ENCODE assay signal across 8 cellular contexts in the genomic region with DNA sequence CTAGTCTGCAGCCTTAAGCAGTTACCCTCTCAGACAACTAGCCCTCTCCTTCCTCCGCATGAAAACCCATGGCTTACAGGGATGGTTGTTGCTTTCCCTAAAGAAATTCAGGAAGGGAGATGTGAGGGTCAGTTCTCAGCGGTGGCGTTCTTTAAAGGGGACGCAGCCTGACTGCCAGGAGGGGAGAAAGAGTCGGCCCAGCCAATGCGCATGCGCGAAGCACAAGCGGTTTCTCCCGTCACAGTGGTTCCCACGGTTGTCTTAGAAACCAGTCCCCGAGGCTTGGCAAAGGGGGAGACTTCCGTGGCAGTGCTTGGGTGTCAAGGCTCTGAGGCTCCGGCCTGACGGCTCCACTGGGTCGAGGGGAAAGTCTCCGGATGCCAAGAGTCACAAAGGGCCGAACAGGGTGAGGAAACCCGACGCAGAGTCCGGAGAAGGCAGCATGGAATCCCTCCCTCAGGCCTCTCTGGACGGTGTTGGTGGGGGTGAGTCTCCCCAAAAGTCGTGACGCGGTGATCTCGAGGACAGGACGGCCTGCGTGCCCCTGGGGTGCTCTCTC.
DNase-seq lines count a peak whose midpoint lies in the region; ATAC-seq, FAIRE-seq and TF ChIP-seq lines count a peak whose summit lies in the region.
"Not testable (repeated sequence)": the region's sequence is repeated elsewhere in the genome, so short reads cannot be mapped to it uniquely, and the experiment has no call there.

No MANE protein-coding gene starts in this region.

- H3K9ac ChIP-seq in kidney (ENCODE audit: low read length in 2 of 2): not testable (repeated sequence)

- FAIRE-seq in kidney (lab: Jason Lieb, UNC): not testable (repeated sequence)

- CTCF ChIA-PET in T-cell (lab: Charles Lee); activated CD8-positive, alpha-beta T cell treated with anti-CD3 and anti-CD28 coated beads, Interleukin-2, amount 10 ng/mL, durations not matched to agents 7 days and 5 days (lab: Charles Lee): not testable (repeated sequence)

- not testable (repeated sequence) for H3K27me3 Mint-ChIP-seq in T-cell; activated CD8-positive, alpha-beta T cell treated with anti-CD3 and anti-CD28 coated beads, Interleukin-2, amount 10 ng/mL, durations not matched to agents 7 days and 5 days (ENCODE audit: low read depth)

- H3K36me3 Mint-ChIP-seq in T-cell; activated CD8-positive, alpha-beta T cell treated with anti-CD3 and anti-CD28 coated beads, Interleukin-2, amount 10 ng/mL, durations not matched to agents 7 days and 5 days (ENCODE audit: low read depth): not testable (repeated sequence)

- not testable (repeated sequence) for TF ChIP-seq CTCF in kidney (IDR thresholded peaks at IDR 0.05; ENCODE audit: borderline replicate concordance, extremely low read depth, insufficient read depth); ovary (IDR thresholded peaks at IDR 0.05); tibial artery (IDR thresholded peaks at IDR 0.05)

- H3K27ac Mint-ChIP-seq in T-cell; activated CD8-positive, alpha-beta T cell treated with anti-CD3 and anti-CD28 coated beads, Interleukin-2, amount 10 ng/mL, durations not matched to agents 7 days and 5 days: not testable (repeated sequence)

- not testable (repeated sequence) for H3K4me1 ChIP-seq in effector memory CD4-positive, alpha-beta T cell (ENCODE audit: control insufficient read depth, insufficient read depth, low read length, poor library complexity, severe bottlenecking); kidney (ENCODE audit: control insufficient read depth in 1 of 2, insufficient read depth in 1 of 2, low read depth in 1 of 2, low read length in 2 of 2); ovary (ENCODE audit: insufficient read depth); tibial artery

- peak in 1 of 4 experiments; percentile 47 for ATAC-seq in T-cell (replicated peaks in 1 of 4)
- not testable (repeated sequence) for ATAC-seq in activated CD8-positive, alpha-beta T cell treated with anti-CD3 and anti-CD28 coated beads, Interleukin-2, amount 10 ng/mL, durations not matched to agents 7 days and 5 days

- intact Hi-C loops in kidney (cut with DNase I); ovary (cut with DNase I); tibial artery (cut with DNase I; ENCODE audit: low total_unique reads): not testable (repeated sequence)

- 10 to 40% (median 15%) methylated on average over 10 to 11 of the region's 28 CpGs for WGBS in ovary, 3 donors

- not testable (repeated sequence) for H3K4me3 Mint-ChIP-seq in T-cell; activated CD8-positive, alpha-beta T cell treated with anti-CD3 and anti-CD28 coated beads, Interleukin-2, amount 10 ng/mL, durations not matched to agents 7 days and 5 days

- not testable (repeated sequence) for TF ChIP-seq EP300 in ovary (IDR thresholded peaks at IDR 0.05)

- H3K27me3 ChIP-seq in effector memory CD4-positive, alpha-beta T cell (replicated peaks; ENCODE audit: control insufficient read depth, insufficient read depth, low read length, poor library complexity, severe bottlenecking); ovary; tibial artery: not testable (repeated sequence)

- not testable (repeated sequence) for H3K4me1 Mint-ChIP-seq in T-cell; activated CD8-positive, alpha-beta T cell treated with anti-CD3 and anti-CD28 coated beads, Interleukin-2, amount 10 ng/mL, durations not matched to agents 7 days and 5 days (ENCODE audit: low read depth)

- H3K27ac ChIP-seq in effector memory CD4-positive, alpha-beta T cell (ENCODE audit: insufficient read depth, low read length, poor library complexity, severe bottlenecking); kidney (ENCODE audit: low read depth in 2 of 2, low read length in 2 of 2); ovary: not testable (repeated sequence)
- peak overlapping the region in 1 of 2 donors; percentile 49 for H3K27ac ChIP-seq in tibial artery

- TF ChIP-seq POLR2A in ovary (IDR thresholded peaks at IDR 0.05): not testable (repeated sequence)

- not testable (repeated sequence) for H3K4me3 ChIP-seq in effector memory CD4-positive, alpha-beta T cell (ENCODE audit: insufficient read depth, low read depth, low read length, poor library complexity, severe bottlenecking); ovary
- H3K4me3 ChIP-seq in kidney (ENCODE audit: low read length in 2 of 2) (peak overlapping the region in 1 of 2 donors; percentile 39), tibial artery (peak overlapping the region in 1 of 2 donors; percentile 12)

- not testable (repeated sequence) for H3K9me3 Mint-ChIP-seq in T-cell; activated CD8-positive, alpha-beta T cell treated with anti-CD3 and anti-CD28 coated beads, Interleukin-2, amount 10 ng/mL, durations not matched to agents 7 days and 5 days (ENCODE audit: insufficient read depth)

- DNase-seq in T-cell (peak in 26 of 34 experiments; percentile 7 to 56 (median 36)), kidney (peak; percentile 92), ovary (peak; percentile 18 to 48 (median 44)), tibial artery (peak; percentile 27 to 68)
- peak; percentile 71 for DNase-seq in activated CD8-positive, alpha-beta T cell treated with anti-CD3 and anti-CD28 coated beads, Interleukin-2, amount 10 ng/mL, durations not matched to agents 7 days and 5 days
- DNase-seq in activated naive CD4-positive, alpha-beta T cell treated with Interleukin-2 at 50 U/mL for 16 hours: peak; percentile 2
- peak in 2 of 3 donors; percentile 2 to 23 for DNase-seq in effector memory CD4-positive, alpha-beta T cell
- peak; percentile 55 for DNase-seq in stimulated activated CD4-positive, alpha-beta T cell treated with anti-CD3 and anti-CD28 coated beads, Interleukin-4, amount 100 ng/mL, for 1 hour

- H3K9me3 ChIP-seq in effector memory CD4-positive, alpha-beta T cell (ENCODE audit: control insufficient read depth, low read length); kidney (ENCODE audit: control insufficient read depth in 1 of 2, low read length in 2 of 2); ovary; tibial artery: not testable (repeated sequence)

- H3K36me3 ChIP-seq in effector memory CD4-positive, alpha-beta T cell (ENCODE audit: control insufficient read depth, insufficient read depth, low read length); kidney (ENCODE audit: control insufficient read depth in 1 of 2, insufficient read depth in 2 of 2, low read length in 2 of 2); ovary; tibial artery: not testable (repeated sequence)

- POLR2A ChIA-PET in T-cell (lab: Charles Lee); activated CD8-positive, alpha-beta T cell treated with anti-CD3 and anti-CD28 coated beads, Interleukin-2, amount 10 ng/mL, durations not matched to agents 7 days and 5 days (lab: Charles Lee): not testable (repeated sequence)

Comparison
In these comparisons a context has a peak if more than half of its experiments do, and no peak if none do; other contexts are left out.
1. DNase-seq: peak in every context shown above with its lines; median percentile 92 in kidney; 71 in activated CD8-positive, alpha-beta T cell treated with anti-CD3 and anti-CD28 coated beads, Interleukin-2, amount 10 ng/mL, durations not matched to agents 7 days and 5 days; 55 in stimulated activated CD4-positive, alpha-beta T cell treated with anti-CD3 and anti-CD28 coated beads, Interleukin-4, amount 100 ng/mL, for 1 hour; 48 in tibial artery; 44 in ovary; 36 in T-cell; 12 in effector memory CD4-positive, alpha-beta T cell; 2 in activated naive CD4-positive, alpha-beta T cell treated with Interleukin-2 at 50 U/mL for 16 hours.